In genomic region chr16:2775765-2776499, GRCh38 we compare ENCODE assay signal across 1 cellular context.
TF ChIP-seq lines count a peak whose summit lies in the region.

No MANE protein-coding gene starts in this region.

TF ChIP-seq in endothelial cell of umbilical vein, 7 proteins besides CTCF, POLR2A, EP300 and RAD21:
- no peak for TF ChIP-seq EZH2 (IDR thresholded peaks at IDR 0.05; ENCODE audit: borderline replicate concordance, low read depth, low read length, severe bottlenecking)
- TF ChIP-seq JUN (IDR thresholded peaks at IDR 0.05; ENCODE audit: borderline replicate concordance, insufficient read depth, insufficient read length, low read depth) = no peak
- TF ChIP-seq MAX (IDR thresholded peaks at IDR 0.05; ENCODE audit: insufficient read depth, insufficient read length) = no peak
- TF ChIP-seq GATA2 (IDR thresholded peaks at IDR 0.05; ENCODE audit: insufficient read depth, insufficient read length, low read depth, low read length) = no peak
- no peak for TF ChIP-seq POLR2AphosphoS5 (IDR thresholded peaks at IDR 0.05; ENCODE audit: insufficient read depth, low read depth, low read length)
- no peak for TF ChIP-seq FOS (IDR thresholded peaks at IDR 0.05; ENCODE audit: borderline replicate concordance, insufficient read depth, low read length)
- TF ChIP-seq MYC (IDR thresholded peaks at IDR 0.05; ENCODE audit: low read depth, low read length) = no peak
